1 cellular context compared by ENCODE assay signal in genomic region chr15:75864213-75865059, GRCh38.
A peak's percentile ranks its signal among the peaks of the same experiment; 100 is the strongest.
TF ChIP-seq lines count a peak whose summit lies in the region.

No MANE protein-coding gene starts in this region.

TF ChIP-seq in K562, 482 proteins besides CTCF, POLR2A, EP300 and RAD21 (continued from another document and continues in another):
- TF ChIP-seq GTF3C2 (IDR thresholded peaks at IDR 0.05; ENCODE audit: borderline replicate concordance, extremely low read depth, insufficient read length) (no peak), TARDBP (IDR thresholded peaks at IDR 0.05) (no peak), EP400 (IDR thresholded peaks at IDR 0.05) (peak; percentile 93), NFYB (IDR thresholded peaks at IDR 0.05; ENCODE audit: extremely low read depth, insufficient read length) (no peak), ID3 (CRISPR knock-in tag; IDR thresholded peaks at IDR 0.05) (0 out of 2 replicates have a peak, but pooled peaks have one; percentile 8), ID3 (tag; IDR thresholded peaks at IDR 0.05) (no peak), ATF6 (CRISPR knock-in tag; IDR thresholded peaks at IDR 0.05) (no peak), ZBTB17 (CRISPR knock-in tag; IDR thresholded peaks at IDR 0.05) (no peak), GABPA (tag; conservative IDR thresholded peaks at IDR 0.05; ENCODE audit: low read depth) (no peak), MNT (conservative IDR thresholded peaks at IDR 0.05) (no peak), MYC (IDR thresholded peaks at IDR 0.05; ENCODE audit: low read depth, low read length) (peak; percentile 98), MYC (CRISPR knock-in tag; IDR thresholded peaks at IDR 0.05; ENCODE audit: borderline replicate concordance, low read depth) (no peak), FOXP4 (CRISPR knock-in tag; IDR thresholded peaks at IDR 0.05; ENCODE audit: borderline replicate concordance) (no peak), KLF16 (IDR thresholded peaks at IDR 0.05) (no peak), U2AF2 (optimal IDR thresholded peaks at IDR 0.05; ENCODE audit: low read depth, low read length) (no peak), HSF4 (CRISPR knock-in tag; IDR thresholded peaks at IDR 0.05; ENCODE audit: borderline replicate concordance) (no peak), SNAPC5 (CRISPR knock-in tag; IDR thresholded peaks at IDR 0.05) (no peak), ZNF384 (IDR thresholded peaks at IDR 0.05; ENCODE audit: low read depth, low read length) (peak; percentile 80; the same call in 1 of the 2 replicates), IRF2 (CRISPR knock-in tag; IDR thresholded peaks at IDR 0.05) (no peak), NFE2 (IDR thresholded peaks at IDR 0.05; ENCODE audit: low read depth) (no peak), NR4A1 (CRISPR knock-in tag; IDR thresholded peaks at IDR 0.05) (no peak), NR4A1 (tag; IDR thresholded peaks at IDR 0.05) (no peak; the same call in 1 of the 2 replicates), TOE1 (IDR thresholded peaks at IDR 0.05; ENCODE audit: borderline replicate concordance) (no peak), TOE1 (CRISPR knock-in tag; IDR thresholded peaks at IDR 0.05; ENCODE audit: borderline replicate concordance, low read depth) (no peak), CEBPG (CRISPR knock-in tag; IDR thresholded peaks at IDR 0.05) (peak; percentile 64; the same call in 1 of the 2 replicates), CEBPG (tag; conservative IDR thresholded peaks at IDR 0.05 in 1 of 2, IDR thresholded peaks at IDR 0.05 in 1 of 2) (peak; percentile 95 to 98), CBX8 (IDR thresholded peaks at IDR 0.05; ENCODE audit: borderline replicate concordance, extremely low read depth, low read depth, low read length, poor library complexity, severe bottlenecking) (no peak), CHD7 (IDR thresholded peaks at IDR 0.05; ENCODE audit: low read depth, low read length) (no peak), PBX2 (CRISPR knock-in tag; IDR thresholded peaks at IDR 0.05; ENCODE audit: low read depth) (no peak), PBX2 (tag; conservative IDR thresholded peaks at IDR 0.05; ENCODE audit: low read depth) (no peak), ZNF280B (CRISPR knock-in tag; IDR thresholded peaks at IDR 0.05) (no peak)
